17 cellular contexts compared by ENCODE assay signal in the genomic region with DNA sequence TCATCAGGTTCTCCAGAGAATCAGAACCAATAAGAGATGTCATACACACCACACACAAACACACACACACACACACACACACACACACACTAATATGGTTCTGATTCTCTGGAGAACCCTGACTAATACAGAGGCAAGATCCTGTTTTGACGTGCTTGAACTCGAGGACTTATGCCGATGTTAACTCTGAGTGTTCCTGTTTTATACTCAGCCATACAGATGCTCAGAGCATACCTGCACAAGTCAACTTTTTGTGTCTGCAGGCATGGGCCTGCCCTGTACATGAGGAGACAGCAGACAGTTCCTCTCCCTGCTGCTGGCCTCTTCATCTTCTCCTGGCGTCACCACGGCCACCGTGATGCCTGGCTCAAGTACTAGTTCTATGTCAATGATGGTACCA.
DNase-seq lines count a peak whose midpoint lies in the region; ATAC-seq, FAIRE-seq and TF ChIP-seq lines count a peak whose summit lies in the region.
"Had no signal": no experiment of that assay in that cellular context is flagged by ENCODE, and none has a peak within 500 bp of the region (broad histone marks: within the 10 kb centered on the region; RNA-seq: fewer than 3 reads in every experiment).

No MANE protein-coding gene starts in this region.

- peaks cover 9% of the 10 kb centered on the region for H3K4me1 ChIP-seq in Caco-2
- no peaks in the 10 kb centered on the region for H3K4me1 ChIP-seq in RWPE2 (ENCODE audit: insufficient read depth, poor library complexity, severe bottlenecking)
- H3K4me1 ChIP-seq in keratinocyte (ENCODE audit: control insufficient read depth, extremely low read depth, insufficient read depth, low read length), result peaks cover 15% of the 10 kb centered on the region
- H3K4me1 ChIP-seq: BLaER1 treated with 17β-estradiol and CSF1 and Interleukin-3, amounts not matched to agents 10 nM and 100 nM; HAP-1 had no signal

- DNase-seq in Caco-2 (no peak), RWPE2 (ENCODE audit: low spot score) (no peak), epithelial cell of prostate (ENCODE audit: low read depth, low spot score) (peak; percentile 92), keratinocyte (ENCODE audit: low read depth, low spot score) (peak; percentile 79), anterior cingulate cortex (lab: John Stamatoyannopoulos, UW) (no peak)
- DNase-seq in activated naive CD4-positive, alpha-beta T cell treated with anti-CD3 and anti-CD28 coated beads for 36 hours, result no peak
- DNase-seq: CD8-positive, alpha-beta memory T cell; COR-L47; GM23248; IMR-90 had no signal

- H3K9me1 ChIP-seq in keratinocyte (ENCODE audit: control insufficient read depth, extremely low read depth, insufficient read depth, low read length), result no peaks in the 10 kb centered on the region

- no TSS peak for BruUV-seq in Caco-2 (replicated peaks; lab: Mats Ljungman, UMichigan)

- no peaks in the 10 kb centered on the region for H3K27me3 Mint-ChIP-seq in Caco-2 (ENCODE audit: insufficient read depth, unreplicated experiment)
- no peaks in the 10 kb centered on the region for H3K27me3 Mint-ChIP-seq in activated naive CD4-positive, alpha-beta T cell treated with anti-CD3 and anti-CD28 coated beads for 36 hours (ENCODE audit: low read depth)
- H3K27me3 Mint-ChIP-seq: B cell had no signal

- intact Hi-C loops in Caco-2 (cut with micrococcal nuclease; ENCODE audit: unreplicated experiment), result no loop called here
- intact Hi-C loops in activated naive CD4-positive, alpha-beta T cell treated with anti-CD3 and anti-CD28 coated beads for 36 hours (cut with micrococcal nuclease), result no loop called here

- H2AFZ ChIP-seq in keratinocyte (ENCODE audit: control insufficient read depth, low read length), result no peak overlapping the region
- H2AFZ ChIP-seq: GM23248 had no signal

- ATAC-seq in RWPE2 (ENCODE audit: low read depth), result 0 out of 3 replicates have a peak, but pooled peaks have one; percentile 12

- H3K36me3 ChIP-seq in Caco-2 (ENCODE audit: control insufficient read depth, insufficient read depth, low read length) (no peaks in the 10 kb centered on the region), RWPE2 (ENCODE audit: low read depth) (no peaks in the 10 kb centered on the region), keratinocyte (ENCODE audit: control insufficient read depth in 2 of 2, extremely low read depth in 1 of 2, insufficient read depth in 2 of 2, low read length in 2 of 2) (no peaks in the 10 kb centered on the region)
- H3K36me3 ChIP-seq: BLaER1 treated with 17β-estradiol and CSF1 and Interleukin-3, amounts not matched to agents 10 nM and 100 nM; HAP-1 had no signal

- CTCF ChIA-PET in Caco-2 (lab: Charles Lee), result no interaction called here
- CTCF ChIA-PET in activated naive CD4-positive, alpha-beta T cell treated with anti-CD3 and anti-CD28 coated beads for 36 hours (lab: Charles Lee), result no interaction called here

- peak overlapping the region; percentile 29 for H3K4me2 ChIP-seq in keratinocyte (ENCODE audit: control insufficient read depth, extremely low read depth, insufficient read depth, low read depth, low read length)
- H3K4me2 ChIP-seq: BLaER1 treated with 17β-estradiol and CSF1 and Interleukin-3, amounts not matched to agents 10 nM and 100 nM had no signal

- no peak overlapping the region for H3K9ac ChIP-seq in keratinocyte (ENCODE audit: control insufficient read depth, extremely low read depth, insufficient read depth, low read length)
- H3K9ac ChIP-seq: BLaER1 treated with 17β-estradiol and CSF1 and Interleukin-3, amounts not matched to agents 10 nM and 100 nM; GM23248 had no signal

- no peak for TF ChIP-seq CTCF in Caco-2 (IDR thresholded peaks at IDR 0.05; ENCODE audit: insufficient read depth in 1 of 2, low read depth in 1 of 2, low read length in 1 of 2, severe bottlenecking in 1 of 2, unreplicated experiment in 1 of 2)
- TF ChIP-seq CTCF in RWPE2 (IDR thresholded peaks at IDR 0.05; ENCODE audit: poor library complexity, severe bottlenecking), result no peak
- no peak for TF ChIP-seq CTCF in keratinocyte (optimal IDR thresholded peaks at IDR 0.05 in 1 of 3, IDR thresholded peaks at IDR 0.05 in 1 of 3, conservative IDR thresholded peaks at IDR 0.05 in 1 of 3; ENCODE audit: extremely low read depth in 1 of 3, insufficient read depth in 2 of 3, low read length in 3 of 3)

- peak; percentile 87 for FAIRE-seq in keratinocyte (lab: Jason Lieb, UNC)
- FAIRE-seq: D721Med, G401.6, GM12891 had no signal

- POLR2A ChIA-PET in Caco-2 (lab: Charles Lee), result no interaction called here

- H3K27me3 ChIP-seq in Caco-2 (replicated peaks; ENCODE audit: control insufficient read depth, insufficient read depth, low read length) (no peaks in the 10 kb centered on the region), RWPE2 (ENCODE audit: insufficient read depth, poor library complexity, severe bottlenecking) (no peaks in the 10 kb centered on the region), keratinocyte (ENCODE audit: control insufficient read depth, extremely low read depth, insufficient read depth, low read length) (no peaks in the 10 kb centered on the region)
- H3K27me3 ChIP-seq: BLaER1 treated with 17β-estradiol and CSF1 and Interleukin-3, amounts not matched to agents 10 nM and 100 nM had no signal

- H3K4me3 ChIP-seq in Caco-2 (ENCODE audit: low read depth, low read length) (no peak overlapping the region), RWPE2 (ENCODE audit: severe bottlenecking) (no peak overlapping the region), keratinocyte (ENCODE audit: control insufficient read depth in 2 of 3, extremely low read depth in 1 of 3, insufficient read depth in 2 of 3, low read depth in 1 of 3, low read length in 3 of 3) (no peak overlapping the region)
- H3K4me3 ChIP-seq: BLaER1 treated with 17β-estradiol and CSF1 and Interleukin-3, amounts not matched to agents 10 nM and 100 nM; GM23248; HAP-1 had no signal

- no peaks in the 10 kb centered on the region for H4K20me1 ChIP-seq in keratinocyte (ENCODE audit: control insufficient read depth, extremely low read depth, insufficient read depth, low read length)
- H4K20me1 ChIP-seq: BLaER1 treated with 17β-estradiol and CSF1 and Interleukin-3, amounts not matched to agents 10 nM and 100 nM had no signal

- H3K36me3 Mint-ChIP-seq in Caco-2 (ENCODE audit: insufficient read depth, unreplicated experiment), result peaks cover 5% of the 10 kb centered on the region
- H3K36me3 Mint-ChIP-seq in activated naive CD4-positive, alpha-beta T cell treated with anti-CD3 and anti-CD28 coated beads for 36 hours (ENCODE audit: low read depth), result no peaks in the 10 kb centered on the region
- H3K36me3 Mint-ChIP-seq: CD8-positive, alpha-beta memory T cell had no signal

- no peaks in the 10 kb centered on the region for H3K79me2 ChIP-seq in keratinocyte (ENCODE audit: control insufficient read depth, insufficient read depth, low read length)

- peaks cover 15% of the 10 kb centered on the region for H3K4me1 Mint-ChIP-seq in Caco-2 (ENCODE audit: low read depth, unreplicated experiment)
- no peaks in the 10 kb centered on the region for H3K4me1 Mint-ChIP-seq in activated naive CD4-positive, alpha-beta T cell treated with anti-CD3 and anti-CD28 coated beads for 36 hours (ENCODE audit: low read depth)

- dilution Hi-C loops in keratinocyte (cut with MboI; ENCODE audit: extremely low pct_ligation_motif_present, low sequenced_read_pairs), result no loop called here

- peaks cover 15% of the 10 kb centered on the region for H3K9me3 Mint-ChIP-seq in Caco-2 (ENCODE audit: unreplicated experiment)
- no peaks in the 10 kb centered on the region for H3K9me3 Mint-ChIP-seq in activated naive CD4-positive, alpha-beta T cell treated with anti-CD3 and anti-CD28 coated beads for 36 hours
- H3K9me3 Mint-ChIP-seq: CD8-positive, alpha-beta memory T cell had no signal

- peak overlapping the region; percentile 53 for H3K27ac Mint-ChIP-seq in Caco-2 (ENCODE audit: unreplicated experiment)
- H3K27ac Mint-ChIP-seq in activated naive CD4-positive, alpha-beta T cell treated with anti-CD3 and anti-CD28 coated beads for 36 hours, result no peak overlapping the region
- H3K27ac Mint-ChIP-seq: B cell had no signal

- H3K9me3 ChIP-seq in Caco-2, result no peaks in the 10 kb centered on the region
- H3K9me3 ChIP-seq in RWPE2 (ENCODE audit: severe bottlenecking), result no peaks in the 10 kb centered on the region
- H3K9me3 ChIP-seq in keratinocyte (ENCODE audit: control insufficient read depth, low read depth, low read length), result no peaks in the 10 kb centered on the region
- H3K9me3 ChIP-seq: BLaER1 treated with 17β-estradiol and CSF1 and Interleukin-3, amounts not matched to agents 10 nM and 100 nM; HAP-1 had no signal

- no peak overlapping the region for H3K27ac ChIP-seq in RWPE2 (ENCODE audit: poor library complexity, severe bottlenecking)
- H3K27ac ChIP-seq in epithelial cell of prostate, result peak overlapping the region; percentile 9
- H3K27ac ChIP-seq in keratinocyte (ENCODE audit: control insufficient read depth, insufficient read depth, low read length), result peak overlapping the region; percentile 22
- H3K27ac ChIP-seq: BLaER1 treated with 17β-estradiol and CSF1 and Interleukin-3, amounts not matched to agents 10 nM and 100 nM; GM23248; HL-60 had no signal

- no peak overlapping the region for H3K4me3 Mint-ChIP-seq in Caco-2 (ENCODE audit: unreplicated experiment)
- no peak overlapping the region for H3K4me3 Mint-ChIP-seq in activated naive CD4-positive, alpha-beta T cell treated with anti-CD3 and anti-CD28 coated beads for 36 hours
- H3K4me3 Mint-ChIP-seq: B cell; CD8-positive, alpha-beta memory T cell had no signal

Comparison
In these comparisons a context has a peak if more than half of its experiments do, and no peak if none do; other contexts are left out.
1. DNase-seq: peak in epithelial cell of prostate (single experiment) and keratinocyte (single experiment); none in Caco-2 (0 of 2), RWPE2 (single experiment), activated naive CD4-positive, alpha-beta T cell treated with anti-CD3 and anti-CD28 coated beads for 36 hours (single experiment) and anterior cingulate cortex (0 of 58).